Comparison of ENCODE assay signal across 9 cellular contexts in the genomic region with DNA sequence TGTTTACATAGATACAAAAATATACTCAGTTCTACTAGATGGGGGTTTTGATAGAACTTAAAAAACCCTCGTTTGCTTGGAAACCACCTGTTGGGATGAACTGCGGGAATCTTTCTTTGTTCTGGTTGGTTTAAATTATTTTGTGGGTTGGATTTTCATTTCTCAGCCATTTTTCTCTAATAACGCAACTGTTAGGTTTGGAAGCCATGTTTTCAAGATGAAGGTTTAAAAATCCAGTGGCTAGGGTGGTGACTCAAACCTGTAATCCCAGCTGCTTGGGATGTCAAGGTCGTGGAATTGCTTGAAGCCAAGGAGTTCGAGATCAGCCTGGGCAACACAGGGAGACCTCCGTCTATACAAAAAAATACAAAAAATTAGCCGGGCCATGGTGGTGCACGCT. TPM values are rescaled to one million over a fixed set of nuclear protein-coding genes. Genes with fewer than 3 reads are reported as not detected.
DNase-seq lines count a peak whose midpoint lies in the region; ATAC-seq, FAIRE-seq and TF ChIP-seq lines count a peak whose summit lies in the region.
"Had no signal": no experiment of that assay in that cellular context is flagged by ENCODE, and none has a peak within 500 bp of the region (broad histone marks: within the 10 kb centered on the region; RNA-seq: fewer than 3 reads in every experiment).

No MANE protein-coding gene starts in this region.

- peaks cover 10% of the 10 kb centered on the region for H3K27me3 Mint-ChIP-seq in astrocyte (ENCODE audit: low read depth, unreplicated experiment)
- H3K27me3 Mint-ChIP-seq in mesothelial cell of epicardium (ENCODE audit: low read depth), result peaks cover 9% of the 10 kb centered on the region

- no peaks in the 10 kb centered on the region for H3K4me1 ChIP-seq in HUES6 (ENCODE audit: control insufficient read depth, insufficient read depth, low read length)
- peaks cover 3% of the 10 kb centered on the region for H3K4me1 ChIP-seq in astrocyte (ENCODE audit: insufficient read depth, low read length)

- peaks cover 23% of the 10 kb centered on the region for H3K4me1 Mint-ChIP-seq in astrocyte (ENCODE audit: low read depth, unreplicated experiment)
- H3K4me1 Mint-ChIP-seq in mesothelial cell of epicardium, result peaks cover 45% of the 10 kb centered on the region

- H3K36me3 ChIP-seq in HUES6 (ENCODE audit: control insufficient read depth, insufficient read depth, low read length), result peaks cover 7% of the 10 kb centered on the region; the same call in 1 of the 2 replicates
- no peaks in the 10 kb centered on the region for H3K36me3 ChIP-seq in astrocyte (ENCODE audit: insufficient read depth, low read length)

- H3K27ac ChIP-seq in HUES6 (ENCODE audit: low read depth, low read length) (no peak overlapping the region), astrocyte (ENCODE audit: low read depth, low read length) (no peak overlapping the region)

- H3K9me3 ChIP-seq in HUES6 (ENCODE audit: control insufficient read depth, insufficient read depth, low read depth, low read length), result peaks cover 8% of the 10 kb centered on the region; the same call in 1 of the 2 replicates
- H3K9me3 ChIP-seq in astrocyte (ENCODE audit: insufficient read depth, low read depth, low read length), result no peaks in the 10 kb centered on the region

- H3K9me3 Mint-ChIP-seq in astrocyte (ENCODE audit: unreplicated experiment) (peaks cover 2% of the 10 kb centered on the region), mesothelial cell of epicardium (no peaks in the 10 kb centered on the region)

- peaks cover 41% of the 10 kb centered on the region for H4K20me1 ChIP-seq in astrocyte (ENCODE audit: insufficient read depth, low read length)

- peaks cover 3% of the 10 kb centered on the region for H3K36me3 Mint-ChIP-seq in astrocyte (ENCODE audit: low read depth, unreplicated experiment)
- peaks cover 5% of the 10 kb centered on the region for H3K36me3 Mint-ChIP-seq in mesothelial cell of epicardium

- H3K27me3 ChIP-seq in HUES6 (ENCODE audit: control insufficient read depth, insufficient read depth, low read length) (peaks cover 16% of the 10 kb centered on the region), astrocyte (ENCODE audit: insufficient read depth, low read length) (no peaks in the 10 kb centered on the region)

- H3K9ac ChIP-seq in HUES6 (ENCODE audit: low read length) (no peak overlapping the region), astrocyte (ENCODE audit: low read length) (peak overlapping the region; percentile 81)

- peak overlapping the region; percentile 83 for H3K4me2 ChIP-seq in astrocyte (ENCODE audit: low read length)

- peak overlapping the region; percentile 96 for H3K4me3 Mint-ChIP-seq in astrocyte (ENCODE audit: unreplicated experiment)
- peak overlapping the region; percentile 95 for H3K4me3 Mint-ChIP-seq in mesothelial cell of epicardium

- H2AFZ ChIP-seq in astrocyte (ENCODE audit: low read depth, low read length), result no peak overlapping the region

- peak overlapping the region; percentile 67 for H3K27ac Mint-ChIP-seq in astrocyte (ENCODE audit: unreplicated experiment)
- H3K27ac Mint-ChIP-seq in mesothelial cell of epicardium, result peak overlapping the region; percentile 90

- ATAC-seq in GM21515 (IDR thresholded peaks at IDR 0.05; ENCODE audit: unreplicated experiment), result no peak
- no peak for ATAC-seq in GM21390 (IDR thresholded peaks at IDR 0.05; ENCODE audit: unreplicated experiment)
- ATAC-seq: sciatic nerve had no signal

- TF ChIP-seq CTCF in AG10803 (conservative IDR thresholded peaks at IDR 0.05; ENCODE audit: low read length) (no peak), astrocyte (IDR thresholded peaks at IDR 0.05; ENCODE audit: insufficient read depth, low read depth, low read length) (no peak), mesothelial cell of epicardium (IDR thresholded peaks at IDR 0.05; ENCODE audit: unreplicated experiment) (no peak)

- DNase-seq in AG10803 (ENCODE audit: low read depth) (no peak), astrocyte (ENCODE audit: low read depth) (no peak), mesothelial cell of epicardium (ENCODE audit: low spot score in 2 of 2, unreplicated experiment in 2 of 2) (no peak), globus pallidus (ENCODE audit: low spot score) (no peak), GM03348 (ENCODE audit: low spot score) (no peak)

- FAIRE-seq in astrocyte (lab: Jason Lieb, UNC), result no peak

- peaks cover 61% of the 10 kb centered on the region for H3K79me2 ChIP-seq in astrocyte (ENCODE audit: insufficient read depth, low read length)

- H3K4me3 ChIP-seq in AG10803 (ENCODE audit: low read length) (peak overlapping the region; percentile 92), HUES6 (ENCODE audit: low read depth, low read length) (peak overlapping the region; percentile 95), astrocyte (ENCODE audit: insufficient read depth, low read depth, low read length) (peak overlapping the region; percentile 84)

RNA-seq across cellular contexts. Expression of a gene that starts 1.6 kb away (rescaled TPM):
- total RNA-seq in astrocyte (61.0 and 61.4 TPM in 2 replicates), mesothelial cell of epicardium (61.7 to 65.5 TPM (median 63.6 TPM) in 3 replicates)
